Comparison of ENCODE assay signal across 16 cellular contexts in the genomic region with DNA sequence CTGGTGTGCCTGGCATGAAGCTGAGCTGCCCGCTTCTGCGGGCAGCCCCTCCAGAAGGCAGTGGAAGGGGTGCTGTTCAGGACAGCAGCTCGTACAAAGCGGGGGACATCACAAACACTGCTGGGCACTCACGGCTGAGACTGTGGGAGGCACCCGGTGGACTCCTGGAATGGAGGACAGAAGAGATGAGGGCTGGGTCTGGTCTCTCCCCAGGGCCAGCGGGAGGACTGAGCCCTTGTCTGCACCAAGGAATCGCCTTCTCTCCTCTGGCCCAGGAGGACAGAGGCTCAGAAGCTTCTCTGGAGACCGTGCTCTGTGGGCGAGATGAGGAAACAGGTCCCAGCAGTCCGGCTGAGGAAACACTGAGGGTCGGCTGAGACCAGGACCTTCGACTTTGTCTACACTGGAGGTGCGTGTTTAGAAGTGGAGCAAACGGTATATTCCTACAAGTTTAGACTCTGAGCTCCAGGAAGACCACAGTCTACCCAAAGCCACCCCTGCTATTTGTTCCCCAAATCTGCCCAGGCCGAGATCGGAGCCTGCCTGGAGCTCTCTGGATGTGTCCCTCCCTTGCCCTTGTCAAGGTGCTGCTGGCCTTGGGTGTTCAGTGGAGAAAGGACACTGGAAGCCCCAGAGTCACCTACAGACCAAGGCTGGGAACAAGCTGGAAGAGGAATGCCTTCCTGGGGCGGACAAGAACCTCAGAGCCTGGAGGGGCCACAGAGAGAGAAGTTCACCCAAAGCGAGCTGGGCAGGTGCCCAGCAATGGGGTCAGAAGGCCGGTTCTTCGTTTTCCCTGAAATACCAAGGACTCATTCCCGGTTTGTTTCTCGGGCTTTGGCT. TPM values are rescaled to one million over a fixed set of nuclear protein-coding genes. Genes with fewer than 3 reads are reported as not detected.
A peak's percentile ranks its signal among the peaks of the same experiment; 100 is the strongest.
DNase-seq lines count a peak whose midpoint lies in the region; ATAC-seq and TF ChIP-seq lines count a peak whose summit lies in the region.
"Had no signal": no experiment of that assay in that cellular context is flagged by ENCODE, and none has a peak within 500 bp of the region (broad histone marks: within the 10 kb centered on the region; RNA-seq: fewer than 3 reads in every experiment).

No MANE protein-coding gene starts in this region.

- H3K27me3 ChIP-seq in spleen (replicated peaks in 1 of 7) (peaks cover 0 to 6% (median 0%) of the 10 kb centered on the region in 7 donors), mammary epithelial cell (ENCODE audit: insufficient read depth, low read length) (peaks cover 7% of the 10 kb centered on the region)
- H3K27me3 ChIP-seq: BLaER1 had no signal

- H3K36me3 ChIP-seq in spleen (no peaks in the 10 kb centered on the region), mammary epithelial cell (ENCODE audit: insufficient read depth, low read length) (no peaks in the 10 kb centered on the region)
- H3K36me3 ChIP-seq: BLaER1 had no signal

- H3K9me3 ChIP-seq in T-helper 17 cell (ENCODE audit: control insufficient read depth, low read length, poor library complexity, severe bottlenecking) (no peaks in the 10 kb centered on the region), spleen (no peaks in the 10 kb centered on the region), mammary epithelial cell (replicated peaks; ENCODE audit: insufficient read depth, low read length) (no peaks in the 10 kb centered on the region)
- H3K9me3 ChIP-seq: BLaER1 had no signal

- no peaks in the 10 kb centered on the region for H3K4me1 Mint-ChIP-seq in T-helper 17 cell

- no peak overlapping the region for H2AFZ ChIP-seq in mammary epithelial cell (ENCODE audit: low read depth, low read length)

- no peaks in the 10 kb centered on the region for H3K36me3 Mint-ChIP-seq in T-helper 17 cell (ENCODE audit: low read depth)

- TF ChIP-seq CTCF in spleen (IDR thresholded peaks at IDR 0.05 in 8 of 11, conservative IDR thresholded peaks at IDR 0.05 in 3 of 11) = no peak
- no peak for TF ChIP-seq CTCF in mammary epithelial cell (conservative IDR thresholded peaks at IDR 0.05 in 1 of 2, IDR thresholded peaks at IDR 0.05 in 1 of 2; ENCODE audit: extremely low read depth in 1 of 2, insufficient read depth in 1 of 2, low read depth in 1 of 2, low read length in 2 of 2)

- ATAC-seq in T-helper 17 cell (no peak), GM18858 (IDR thresholded peaks at IDR 0.05; ENCODE audit: unreplicated experiment) (no peak)

- H3K4me3 ChIP-seq in spleen (no peak overlapping the region), mammary epithelial cell (replicated peaks in 1 of 3; ENCODE audit: insufficient read depth in 1 of 3, low read depth in 2 of 3, low read length in 3 of 3) (no peak overlapping the region)
- H3K4me3 ChIP-seq: BLaER1 had no signal

- H3K4me3 Mint-ChIP-seq in T-helper 17 cell = no peak overlapping the region

- H3K9ac ChIP-seq in mammary epithelial cell (ENCODE audit: insufficient read depth, low read length) = no peak overlapping the region
- H3K9ac ChIP-seq: BLaER1 had no signal

- in situ Hi-C loops in mammary epithelial cell (cut with MboI; ENCODE audit: low sequenced_read_pairs in 2 of 2) = no loop called here

- peaks cover 23% of the 10 kb centered on the region for H3K27me3 Mint-ChIP-seq in T-helper 17 cell

- TF ChIP-seq POLR2A in spleen (IDR thresholded peaks at IDR 0.05) = no peak

- BruUV-seq in mammary epithelial cell (replicated peaks; lab: Mats Ljungman, UMichigan) = no TSS peak

- H3K4me1 ChIP-seq in spleen (peaks cover 9 to 21% (median 15%) of the 10 kb centered on the region in 6 donors), mammary epithelial cell (ENCODE audit: insufficient read depth, low read length) (no peaks in the 10 kb centered on the region)

- CTCF ChIA-PET in mammary epithelial cell (lab: Charles Lee; ENCODE audit: low non-redundant PET) = no interaction called here

- H3K27ac ChIP-seq in spleen (no peak overlapping the region), mammary epithelial cell (ENCODE audit: insufficient read depth, low read depth, low read length) (no peak overlapping the region)
- H3K27ac ChIP-seq: BLaER1 had no signal

- intact Hi-C loops in spleen (cut with DNase I; ENCODE audit: low total_unique reads) = no loop called here
- intact Hi-C loops in mammary epithelial cell (cut with micrococcal nuclease) = no loop called here

- no peak overlapping the region for H3K4me2 ChIP-seq in mammary epithelial cell (ENCODE audit: insufficient read depth, low read depth, low read length)
- H3K4me2 ChIP-seq: BLaER1 had no signal

- 88 to 97% (median 89%) methylated on average over 21 to 23 of the region's 23 CpGs for WGBS in spleen, 5 donors
- WGBS in mammary epithelial cell (ENCODE audit: low coverage, missing lambda C conversion rate) = 85% methylated on average over 17 of the region's 23 CpGs

- no peaks in the 10 kb centered on the region for H3K79me2 ChIP-seq in mammary epithelial cell (ENCODE audit: insufficient read depth, low read length)

- no peaks in the 10 kb centered on the region for H4K20me1 ChIP-seq in mammary epithelial cell (ENCODE audit: insufficient read depth, low read length)
- H4K20me1 ChIP-seq: BLaER1 had no signal

- dilution Hi-C loops in mammary epithelial cell (cut with HindIII; ENCODE audit: low sequenced_read_pairs) = loop anchor here (5.0 to 10.0 kb wide), 4 partner anchors 62 to 320 kb away; no protein-coding TSS in a partner anchor

- H3K27ac Mint-ChIP-seq in T-helper 17 cell = peak overlapping the region; percentile 59

- peak; percentile 38 for DNase-seq in activated effector memory CD4-positive, alpha-beta T cell treated with anti-CD3 and anti-CD28 coated beads, Interleukin-2, amount 50 U/mL, for 16 hours
- DNase-seq in activated effector memory CD4-positive, alpha-beta T cell treated with Interleukin-2 at 50 U/mL for 16 hours = no peak
- DNase-seq in T-helper 17 cell (no peak), islet precursor cell (peak; percentile 38), spleen (peak; percentile 51), mammary epithelial cell (no peak), iPS-NIHi11 (ENCODE audit: low spot score) (no peak)
- DNase-seq: 8988T, GOT3, MM.1S, NCI-H1105, NCI-H1694 treated with DMSO at 0.1 percent for 48 hours, NCI-H345, NCI-H69 had no signal

RNA-seq across cellular contexts. Expression of a gene that starts 12.9 kb away (rescaled TPM):
- total RNA-seq in T-helper 17 cell = 10 to 100 TPM; 17.6 to 24.7 TPM
- 10 to 100 TPM; 24.7 to 41.3 (median 33.7) TPM for total RNA-seq in spleen
- 10 to 100 TPM; 11.1 to 16.5 (median 11.7) TPM for polyA plus RNA-seq in spleen
- total RNA-seq in mammary epithelial cell = 10 to 100 TPM; 18.0 to 18.7 TPM
- 17.3 TPM for polyA plus RNA-seq in mammary epithelial cell
- 18.8 TPM for polyA minus RNA-seq in mammary epithelial cell

Comparison
In these comparisons a context has a peak if more than half of its experiments do, and no peak if none do; other contexts are left out.
1. DNase-seq: peak in activated effector memory CD4-positive, alpha-beta T cell treated with anti-CD3 and anti-CD28 coated beads, Interleukin-2, amount 50 U/mL, for 16 hours (single experiment), islet precursor cell (single experiment) and spleen (single experiment); none in activated effector memory CD4-positive, alpha-beta T cell treated with Interleukin-2 at 50 U/mL for 16 hours (single experiment), T-helper 17 cell (0 of 3), mammary epithelial cell (single experiment) and iPS-NIHi11 (single experiment).